Comparison of ENCODE assay signal across 17 cellular contexts in genomic region chr13:23850134-23850533, GRCh38. TPM values are rescaled to one million over a fixed set of nuclear protein-coding genes. Genes with fewer than 3 reads are reported as not detected.
DNase-seq lines count a peak whose midpoint lies in the region; ATAC-seq, FAIRE-seq and TF ChIP-seq lines count a peak whose summit lies in the region.
"Had no signal": no experiment of that assay in that cellular context is flagged by ENCODE, and none has a peak within 500 bp of the region (broad histone marks: within the 10 kb centered on the region; RNA-seq: fewer than 3 reads in every experiment).

No MANE protein-coding gene starts in this region.

- DNase-seq in GM12891 (ENCODE audit: insufficient read length, low spot score) (no peak), GM19239 (ENCODE audit: insufficient read length, low spot score) (no peak), body of pancreas (no peak)
- no peak for DNase-seq in stimulated activated naive B cell treated with anti-CD40 and anti-IgM and Interleukin-4, amounts not matched to agents 10 μg/mL and 1 μg/mL and 100 μg/mL, for 72 hours
- DNase-seq: BE2C; Caco-2; CD8-positive, alpha-beta memory T cell; DMS53; GF-D8; GM23248 had no signal

- TF ChIP-seq CTCF in body of pancreas (IDR thresholded peaks at IDR 0.05): no peak

- peaks cover 34 to 54% of the 10 kb centered on the region in 2 donors for H3K4me1 Mint-ChIP-seq in stimulated activated naive B cell treated with anti-CD40 and anti-IgM and Interleukin-4, amounts not matched to agents 10 μg/mL and 1 μg/mL and 100 μg/mL, for 72 hours
- H3K4me1 Mint-ChIP-seq: CD8-positive, alpha-beta memory T cell had no signal

- peaks cover 20 to 32% of the 10 kb centered on the region in 2 donors for H3K36me3 Mint-ChIP-seq in stimulated activated naive B cell treated with anti-CD40 and anti-IgM and Interleukin-4, amounts not matched to agents 10 μg/mL and 1 μg/mL and 100 μg/mL, for 72 hours

- WGBS in esophagus, 2 donors: 62 to 65% methylated on average over 1 of the region's 1 CpG
- WGBS in body of pancreas, 2 donors: 53 to 58% methylated on average over 1 of the region's 1 CpG

- H3K9me3 Mint-ChIP-seq in stimulated activated naive B cell treated with anti-CD40 and anti-IgM and Interleukin-4, amounts not matched to agents 10 μg/mL and 1 μg/mL and 100 μg/mL, for 72 hours: no peaks in the 10 kb centered on the region
- H3K9me3 Mint-ChIP-seq: CD8-positive, alpha-beta memory T cell had no signal

- H3K4me3 ChIP-seq in esophagus (ENCODE audit: low read depth in 1 of 2, low read length in 2 of 2) (no peak overlapping the region), body of pancreas (no peak overlapping the region)
- H3K4me3 ChIP-seq: A549, GM23248, K562 had no signal

- FAIRE-seq in GM12891 (lab: Jason Lieb, UNC): peak; percentile 51
- FAIRE-seq in GM19239 (lab: Jason Lieb, UNC): peak; percentile 84
- FAIRE-seq: A549, H54, K562 had no signal

- H3K9me3 ChIP-seq in esophagus (ENCODE audit: control insufficient read depth in 2 of 2, insufficient read depth in 1 of 2, low read depth in 1 of 2, low read length in 1 of 2) (no peaks in the 10 kb centered on the region), body of pancreas (no peaks in the 10 kb centered on the region)
- H3K9me3 ChIP-seq: A549, BE2C, Caco-2 had no signal

- intact Hi-C loops in body of pancreas (cut with DNase I): no loop called here

- H3K27me3 ChIP-seq in esophagus (ENCODE audit: control insufficient read depth in 1 of 2, insufficient read depth in 2 of 2, low read length in 2 of 2) (no peaks in the 10 kb centered on the region), body of pancreas (no peaks in the 10 kb centered on the region)
- H3K27me3 ChIP-seq: BE2C had no signal

- no peaks in the 10 kb centered on the region for H3K27me3 Mint-ChIP-seq in stimulated activated naive B cell treated with anti-CD40 and anti-IgM and Interleukin-4, amounts not matched to agents 10 μg/mL and 1 μg/mL and 100 μg/mL, for 72 hours

- H3K4me1 ChIP-seq in esophagus (ENCODE audit: control insufficient read depth in 2 of 2, insufficient read depth in 2 of 2, low read length in 1 of 2): peaks cover 0 to 12% of the 10 kb centered on the region in 2 donors
- peaks cover 4% of the 10 kb centered on the region for H3K4me1 ChIP-seq in body of pancreas
- H3K4me1 ChIP-seq: A549, BE2C had no signal

- no peak for TF ChIP-seq POLR2A in GM12891 (IDR thresholded peaks at IDR 0.05; ENCODE audit: low read depth, low read length)
- TF ChIP-seq POLR2A in body of pancreas (IDR thresholded peaks at IDR 0.05): no peak

- H3K36me3 ChIP-seq in esophagus (ENCODE audit: control insufficient read depth in 2 of 2, insufficient read depth in 2 of 2, low read length in 1 of 2) (no peaks in the 10 kb centered on the region), body of pancreas (replicated peaks in 1 of 2; ENCODE audit: insufficient read depth in 1 of 2, low read depth in 2 of 2) (peaks cover 0 to 1% of the 10 kb centered on the region in 2 donors)
- H3K36me3 ChIP-seq: BE2C had no signal

- H3K27ac ChIP-seq in esophagus (ENCODE audit: low read depth in 2 of 2, low read length in 1 of 2): peak overlapping the region; percentile 72 to 86
- H3K27ac ChIP-seq in body of pancreas: no peak overlapping the region
- H3K27ac ChIP-seq: A549, GM23248 had no signal

- peak overlapping the region in 1 of 2 donors; percentile 3 for H3K4me3 Mint-ChIP-seq in stimulated activated naive B cell treated with anti-CD40 and anti-IgM and Interleukin-4, amounts not matched to agents 10 μg/mL and 1 μg/mL and 100 μg/mL, for 72 hours
- H3K4me3 Mint-ChIP-seq: CD8-positive, alpha-beta memory T cell had no signal

- peak; percentile 56 to 61 for ATAC-seq in stimulated activated naive B cell treated with anti-CD40 and anti-IgM and Interleukin-4, amounts not matched to agents 10 μg/mL and 1 μg/mL and 100 μg/mL, for 72 hours (replicated peaks)
- ATAC-seq in HG03095 (IDR thresholded peaks at IDR 0.05; ENCODE audit: unreplicated experiment) (no peak), GM21619 (IDR thresholded peaks at IDR 0.05; ENCODE audit: unreplicated experiment) (no peak), body of pancreas (no peak)
- ATAC-seq: A549, HCT116, K562 had no signal

- H3K27ac Mint-ChIP-seq in stimulated activated naive B cell treated with anti-CD40 and anti-IgM and Interleukin-4, amounts not matched to agents 10 μg/mL and 1 μg/mL and 100 μg/mL, for 72 hours: peak overlapping the region; percentile 3

TF ChIP-seq in GM12891, 5 proteins besides CTCF, POLR2A, EP300 and RAD21:
- no peak for TF ChIP-seq TAF1 (IDR thresholded peaks at IDR 0.05; ENCODE audit: low read depth, low read length)
- TF ChIP-seq SPI1 (IDR thresholded peaks at IDR 0.05; ENCODE audit: low read depth, low read length): no peak
- no peak for TF ChIP-seq POU2F2 (IDR thresholded peaks at IDR 0.05; ENCODE audit: low read depth, low read length)
- no peak for TF ChIP-seq POLR2AphosphoS5 (IDR thresholded peaks at IDR 0.05; ENCODE audit: low read depth, low read length)
- TF ChIP-seq PAX5 (IDR thresholded peaks at IDR 0.05; ENCODE audit: insufficient read depth, low read length, severe bottlenecking): no peak

RNA-seq across cellular contexts. Expression of gene MIPEP, which starts 39.1 kb away (rescaled TPM):
- 26.9 TPM for polyA plus RNA-seq in GM12891 (2012; ENCODE audit: low read depth, missing spikeins)
- polyA plus RNA-seq in esophagus: 10 to 100 TPM; 16.3 to 16.7 TPM
- 10 to 100 TPM in 1 of 2 donors, 1 to 10 TPM in 1; 7.8 to 14.8 TPM for total RNA-seq in body of pancreas

RNA-seq across cellular contexts. Expression of gene C1QTNF9B, which starts 47.2 kb away (rescaled TPM):
- polyA plus RNA-seq in GM12891 (2012; ENCODE audit: low read depth, missing spikeins): 0.21 TPM
- polyA plus RNA-seq in esophagus: under 1 TPM; 0.04 to 0.16 TPM
- not detected for total RNA-seq in body of pancreas
- total RNA-seq: Caco-2; CD8-positive, alpha-beta memory T cell; GM23248 had no signal
- polyA plus RNA-seq: A549; CD8-positive, alpha-beta memory T cell; GM23248 had no signal

Comparison
In these comparisons a context has a peak if more than half of its experiments do, and no peak if none do; other contexts are left out.
1. H3K27ac ChIP-seq: peak in esophagus (2 of 2); none in body of pancreas (0 of 4).
2. ATAC-seq: peak in stimulated activated naive B cell treated with anti-CD40 and anti-IgM and Interleukin-4, amounts not matched to agents 10 μg/mL and 1 μg/mL and 100 μg/mL, for 72 hours (2 of 2); none in HG03095 (single experiment), GM21619 (single experiment) and body of pancreas (single experiment).